In genomic region chr17:12620200-12620720, GRCh38 we compare ENCODE assay signal across 1 cellular context.
TF ChIP-seq lines count a peak whose summit lies in the region.

No MANE protein-coding gene starts in this region.

TF ChIP-seq in H1, 55 proteins besides CTCF, POLR2A, EP300 and RAD21 (continued from another document):
- TF ChIP-seq USF2 (IDR thresholded peaks at IDR 0.05; ENCODE audit: low read length) = no peak
